Comparison of ENCODE assay signal across 24 cellular contexts in genomic region chr3:2819571-2819970, GRCh38.
DNase-seq lines count a peak whose midpoint lies in the region; ATAC-seq lines count a peak whose summit lies in the region.
"Had no signal": no experiment of that assay in that cellular context is flagged by ENCODE, and none has a peak within 500 bp of the region (broad histone marks: within the 10 kb centered on the region; RNA-seq: fewer than 3 reads in every experiment).

No MANE protein-coding gene starts in this region.

- DNase-seq in G401 (ENCODE audit: low spot score) = peak; percentile 65
- peak; percentile 58 for DNase-seq in cerebellar cortex (ENCODE audit: low spot score)
- DNase-seq in HT-29 (ENCODE audit: low spot score) = no peak
- DNase-seq: 8988T; ACHN; AML-193; BE2C; Caco-2; Calu3; CD4-positive, alpha-beta memory T cell; CD4-positive, alpha-beta T cell; CD4-positive, CD25-positive, alpha-beta regulatory T cell; CD8-positive, alpha-beta memory T cell; CD8-positive, alpha-beta T cell; COR-L47; DMS 273 treated with DMSO at 0.1 percent for 48 hours; DMS153; DMS53; DMS79; DMS79 treated with DMSO at 0.1 percent for 48 hours; DND-41; EL had no signal

- in situ Hi-C loops in G401 (cut with HindIII; ENCODE audit: low sequenced_read_pairs) = no loop called here

- ATAC-seq in GM21381 (IDR thresholded peaks at IDR 0.05; ENCODE audit: unreplicated experiment) = no peak
- ATAC-seq: A549; CD8-positive, alpha-beta T cell had no signal
